1 cellular context compared by ENCODE assay signal in the genomic region with DNA sequence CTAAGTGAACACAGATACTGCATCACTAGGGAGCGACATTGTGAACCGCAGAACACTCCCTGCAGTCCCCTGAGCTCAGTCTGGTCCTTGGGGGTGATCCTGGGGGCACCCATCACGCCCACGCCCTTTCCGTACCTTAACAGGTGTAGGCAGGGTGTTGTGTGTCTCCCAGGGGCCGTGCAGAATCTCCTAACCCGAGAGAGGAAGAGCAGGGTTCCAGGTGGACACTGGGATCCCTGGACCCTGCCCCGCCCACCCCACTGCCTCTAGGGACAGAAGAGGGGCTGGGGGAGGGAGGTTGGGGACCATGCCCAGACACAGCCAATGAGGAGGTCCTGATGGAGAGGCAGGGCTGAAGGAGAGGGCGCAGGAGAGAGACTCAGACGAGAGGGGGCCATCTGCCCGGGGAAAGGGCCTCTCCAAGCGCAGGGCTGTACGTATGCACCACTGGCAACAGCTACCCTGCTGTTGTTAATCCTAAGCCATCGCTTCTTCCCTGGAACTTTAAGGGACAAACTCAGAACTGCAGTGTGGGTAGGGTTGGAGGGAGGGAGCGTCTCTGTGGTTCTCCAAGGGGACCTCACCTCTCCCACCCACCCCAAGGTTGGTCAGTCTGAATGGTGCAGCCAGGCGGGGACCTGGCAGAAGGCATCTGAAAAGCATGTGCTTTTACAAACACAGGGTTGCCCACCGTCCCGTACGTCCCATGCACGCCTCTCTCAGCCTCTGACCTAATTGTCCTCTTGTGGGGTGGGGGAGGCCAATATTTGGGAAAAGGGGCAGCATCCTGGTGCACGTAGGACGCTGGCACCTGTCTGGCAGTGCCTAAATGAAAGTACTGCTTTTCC.
TF ChIP-seq lines count a peak whose summit lies in the region.

No MANE protein-coding gene starts in this region.

TF ChIP-seq in HepG2, 621 proteins besides CTCF, POLR2A, EP300 and RAD21:
- TF ChIP-seq ZSCAN29 (CRISPR knock-in tag; conservative IDR thresholded peaks at IDR 0.05) (no peak), ZNF790 (CRISPR knock-in tag; IDR thresholded peaks at IDR 0.05; ENCODE audit: borderline replicate concordance) (no peak), ZBTB38 (CRISPR knock-in tag; IDR thresholded peaks at IDR 0.05) (peak; percentile 20; the same call in 1 of the 2 replicates), ZNF883 (CRISPR knock-in tag; IDR thresholded peaks at IDR 0.05; ENCODE audit: not compliant biosample characterization) (no peak), SALL1 (CRISPR knock-in tag; IDR thresholded peaks at IDR 0.05) (0 out of 2 replicates have a peak, but pooled peaks have one; percentile 22), ATAD3A (CRISPR knock-in tag; IDR thresholded peaks at IDR 0.05) (no peak), ZNF432 (CRISPR knock-in tag; IDR thresholded peaks at IDR 0.05; ENCODE audit: borderline replicate concordance) (no peak), ZNF274 (CRISPR knock-in tag; IDR thresholded peaks at IDR 0.05) (no peak), HDAC1 (CRISPR knock-in tag; IDR thresholded peaks at IDR 0.05) (no peak), SP140L (CRISPR knock-in tag; IDR thresholded peaks at IDR 0.05; ENCODE audit: borderline replicate concordance) (no peak)
- TF ChIP-seq, protein P1, sequence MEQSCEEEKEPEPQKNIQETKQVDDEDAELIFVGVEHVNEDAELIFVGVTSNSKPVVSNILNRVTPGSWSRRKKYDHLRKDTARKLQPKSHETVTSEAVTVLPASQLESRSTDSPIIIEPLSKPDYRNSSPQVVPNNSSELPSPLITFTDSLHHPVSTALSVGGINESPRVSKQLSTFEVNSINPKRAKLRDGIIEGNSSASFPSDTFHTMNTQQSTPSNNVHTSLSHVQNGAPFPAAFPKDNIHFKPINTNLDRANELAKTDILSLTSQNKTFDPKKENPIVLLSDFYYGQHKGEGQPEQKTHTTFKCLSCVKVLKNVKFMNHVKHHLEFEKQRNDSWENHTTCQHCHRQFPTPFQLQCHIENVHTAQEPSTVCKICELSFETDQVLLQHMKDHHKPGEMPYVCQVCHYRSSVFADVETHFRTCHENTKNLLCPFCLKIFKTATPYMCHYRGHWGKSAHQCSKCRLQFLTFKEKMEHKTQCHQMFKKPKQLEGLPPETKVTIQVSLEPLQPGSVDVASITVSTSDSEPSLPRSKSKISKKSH (CRISPR knock-in tag; IDR thresholded peaks at IDR 0.05; ENCODE audit: borderline replicate concordance): 0 out of 2 replicates have a peak, but pooled peaks have one; percentile 33
- TF ChIP-seq, protein P2, sequence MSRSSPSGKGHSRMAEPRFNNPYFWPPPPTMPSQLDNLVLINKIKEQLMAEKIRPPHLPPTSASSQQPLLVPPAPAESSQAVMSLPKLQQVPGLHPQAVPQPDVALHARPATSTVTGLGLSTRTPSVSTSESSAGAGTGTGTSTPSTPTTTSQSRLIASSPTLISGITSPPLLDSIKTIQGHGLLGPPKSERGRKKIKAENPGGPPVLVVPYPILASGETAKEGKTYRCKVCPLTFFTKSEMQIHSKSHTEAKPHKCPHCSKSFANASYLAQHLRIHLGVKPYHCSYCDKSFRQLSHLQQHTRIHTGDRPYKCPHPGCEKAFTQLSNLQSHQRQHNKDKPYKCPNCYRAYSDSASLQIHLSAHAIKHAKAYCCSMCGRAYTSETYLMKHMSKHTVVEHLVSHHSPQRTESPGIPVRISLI (CRISPR knock-in tag; IDR thresholded peaks at IDR 0.05; ENCODE audit: borderline replicate concordance): no peak
